In genomic region chr17:79918581-79919163, GRCh38 we compare ENCODE assay signal across 17 cellular contexts.
A peak's percentile ranks its signal among the peaks of the same experiment; 100 is the strongest.
DNase-seq lines count a peak whose midpoint lies in the region; TF ChIP-seq lines count a peak whose summit lies in the region.
"Had no signal": no experiment of that assay in that cellular context is flagged by ENCODE, and none has a peak within 500 bp of the region (broad histone marks: within the 10 kb centered on the region; RNA-seq: fewer than 3 reads in every experiment).

No MANE protein-coding gene starts in this region.

- BruUV-seq in Caco-2 (replicated peaks; lab: Mats Ljungman, UMichigan): no TSS peak

- H3K9me3 Mint-ChIP-seq in Caco-2 (ENCODE audit: unreplicated experiment): no peaks in the 10 kb centered on the region
- H3K9me3 Mint-ChIP-seq: activated B cell treated with CpG ODN at 0.5 μM for 24 hours; activated naive CD8-positive, alpha-beta T cell treated with anti-CD3 and anti-CD28 coated beads for 36 hours; brain; neural crest cell; stimulated activated naive CD8-positive, alpha-beta T cell treated with anti-CD3 and anti-CD28 coated beads, Interleukin-15, amount 100 ng/mL, for 72 hours had no signal

- H3K27me3 ChIP-seq in Caco-2 (replicated peaks; ENCODE audit: control insufficient read depth, insufficient read depth, low read length) (no peaks in the 10 kb centered on the region), Peyer's patch (no peaks in the 10 kb centered on the region), esophagus squamous epithelium (peaks cover 0 to 80% (median 2%) of the 10 kb centered on the region in 4 donors), sigmoid colon (peaks cover 7 to 51% (median 27%) of the 10 kb centered on the region in 3 donors), HAP-1 (ENCODE audit: low read depth) (no peaks in the 10 kb centered on the region)

- H3K36me3 ChIP-seq in Caco-2 (ENCODE audit: control insufficient read depth, insufficient read depth, low read length) (no peaks in the 10 kb centered on the region), Peyer's patch (no peaks in the 10 kb centered on the region), esophagus squamous epithelium (no peaks in the 10 kb centered on the region), sigmoid colon (no peaks in the 10 kb centered on the region), HAP-1 (replicated peaks) (no peaks in the 10 kb centered on the region)

- H3K27ac ChIP-seq in Peyer's patch (peak overlapping the region in 3 of 4 donors; percentile 71 to 86 (median 75)), esophagus squamous epithelium (peak overlapping the region; percentile 72 to 87 (median 76)), sigmoid colon (peak overlapping the region in 3 of 4 donors; percentile 13 to 61 (median 42))

- no peaks in the 10 kb centered on the region for H3K9me3 ChIP-seq in Caco-2
- H3K9me3 ChIP-seq in Peyer's patch: no peaks in the 10 kb centered on the region
- H3K9me3 ChIP-seq in esophagus squamous epithelium: no peaks in the 10 kb centered on the region
- H3K9me3 ChIP-seq in sigmoid colon: no peaks in the 10 kb centered on the region
- no peaks in the 10 kb centered on the region for H3K9me3 ChIP-seq in HAP-1

- POLR2A ChIA-PET in Caco-2 (lab: Charles Lee): interaction anchor here (0.5 kb wide), 1 partner anchor 79 kb away, joined by 3 read pairs; the partner anchor contains the start of gene CBX4

- H3K27ac Mint-ChIP-seq in Caco-2 (ENCODE audit: unreplicated experiment): peak overlapping the region; percentile 98
- H3K27ac Mint-ChIP-seq: activated B cell treated with CpG ODN at 0.5 μM for 24 hours; activated naive CD8-positive, alpha-beta T cell treated with anti-CD3 and anti-CD28 coated beads for 36 hours had no signal

- H3K4me1 ChIP-seq in Caco-2 (peaks cover 40% of the 10 kb centered on the region), Peyer's patch (peaks cover 0 to 43% (median 2%) of the 10 kb centered on the region in 4 donors), esophagus squamous epithelium (peaks cover 26 to 52% (median 27%) of the 10 kb centered on the region in 3 donors), sigmoid colon (peaks cover 0 to 23% (median 20%) of the 10 kb centered on the region in 4 donors), HAP-1 (no peaks in the 10 kb centered on the region)

- WGBS in esophagus squamous epithelium, 2 donors: 36 to 44% methylated on average over 4 to 8 of the region's 9 CpGs
- WGBS in sigmoid colon, 2 donors: 19 to 61% methylated on average over 9 of the region's 9 CpGs

- H3K36me3 Mint-ChIP-seq in Caco-2 (ENCODE audit: insufficient read depth, unreplicated experiment): no peaks in the 10 kb centered on the region
- H3K36me3 Mint-ChIP-seq: activated naive CD8-positive, alpha-beta T cell treated with anti-CD3 and anti-CD28 coated beads for 36 hours; brain had no signal

- no peak for DNase-seq in Caco-2
- no peak for DNase-seq in Peyer's patch
- DNase-seq in esophagus squamous epithelium (lab: John Stamatoyannopoulos, UW): no peak
- no peak for DNase-seq in sigmoid colon
- DNase-seq in HAP-1 (ENCODE audit: low spot score in 2 of 2): no peak
- DNase-seq in NCI-H1694 treated with DMSO at 0.1 percent for 48 hours (lab: John Stamatoyannopoulos, UW): no peak
- no peak for DNase-seq in cerebellum (ENCODE audit: low spot score)
- DNase-seq in HT-29 (ENCODE audit: low spot score): no peak
- DNase-seq: activated B cell treated with CpG ODN at 0.5 μM for 24 hours; activated naive CD8-positive, alpha-beta T cell treated with anti-CD3 and anti-CD28 coated beads for 36 hours; effector CD4-positive, alpha-beta T cell; IMR-90; retina; SIG-M5; stimulated activated naive CD8-positive, alpha-beta T cell treated with anti-CD3 and anti-CD28 coated beads, Interleukin-15, amount 100 ng/mL, for 72 hours had no signal

- intact Hi-C loops in Caco-2 (cut with micrococcal nuclease; ENCODE audit: unreplicated experiment) (loop anchor here (5.0 kb wide), 2 partner anchors 54 to 121 kb away; partner anchors contain the start of gene CBX8), esophagus squamous epithelium (cut with DNase I) (no loop called here), sigmoid colon (cut with DNase I) (loop anchor here (5.0 kb wide), 2 partner anchors 76 to 126 kb away; no protein-coding TSS in a partner anchor)

- CTCF ChIA-PET in Caco-2 (lab: Charles Lee): no interaction called here

- TF ChIP-seq POLR2A in Peyer's patch (IDR thresholded peaks at IDR 0.05) (no peak), esophagus squamous epithelium (IDR thresholded peaks at IDR 0.05) (no peak), sigmoid colon (IDR thresholded peaks at IDR 0.05) (no peak)

- no peaks in the 10 kb centered on the region for H3K27me3 Mint-ChIP-seq in Caco-2 (ENCODE audit: insufficient read depth, unreplicated experiment)

- no peak overlapping the region for H3K4me3 Mint-ChIP-seq in Caco-2 (ENCODE audit: unreplicated experiment)
- H3K4me3 Mint-ChIP-seq: activated B cell treated with CpG ODN at 0.5 μM for 24 hours; activated naive CD8-positive, alpha-beta T cell treated with anti-CD3 and anti-CD28 coated beads for 36 hours; brain; neural crest cell; stimulated activated naive CD8-positive, alpha-beta T cell treated with anti-CD3 and anti-CD28 coated beads, Interleukin-15, amount 100 ng/mL, for 72 hours had no signal

- H3K4me1 Mint-ChIP-seq in Caco-2 (ENCODE audit: low read depth, unreplicated experiment): peaks cover 22% of the 10 kb centered on the region
- H3K4me1 Mint-ChIP-seq: activated naive CD8-positive, alpha-beta T cell treated with anti-CD3 and anti-CD28 coated beads for 36 hours had no signal

- no peak for TF ChIP-seq EP300 in sigmoid colon (IDR thresholded peaks at IDR 0.05)

- H3K4me3 ChIP-seq in Caco-2 (ENCODE audit: low read depth, low read length) (no peak overlapping the region), Peyer's patch (no peak overlapping the region), esophagus squamous epithelium (peak overlapping the region in 2 of 4 donors; percentile 38 to 40), sigmoid colon (no peak overlapping the region), HAP-1 (no peak overlapping the region)

- TF ChIP-seq CTCF in Caco-2 (IDR thresholded peaks at IDR 0.05; ENCODE audit: insufficient read depth in 1 of 2, low read depth in 1 of 2, low read length in 1 of 2, severe bottlenecking in 1 of 2, unreplicated experiment in 1 of 2) (no peak), Peyer's patch (IDR thresholded peaks at IDR 0.05) (no peak), esophagus squamous epithelium (IDR thresholded peaks at IDR 0.05) (no peak), sigmoid colon (IDR thresholded peaks at IDR 0.05) (no peak)

- in situ Hi-C loops in HAP-1 (cut with MboI; ENCODE audit: low sequenced_read_pairs): loop anchor here (10.0 kb wide), 1 partner anchor 134 kb away; no protein-coding TSS in a partner anchor
